8 cellular contexts compared by ENCODE assay signal in the genomic region with DNA sequence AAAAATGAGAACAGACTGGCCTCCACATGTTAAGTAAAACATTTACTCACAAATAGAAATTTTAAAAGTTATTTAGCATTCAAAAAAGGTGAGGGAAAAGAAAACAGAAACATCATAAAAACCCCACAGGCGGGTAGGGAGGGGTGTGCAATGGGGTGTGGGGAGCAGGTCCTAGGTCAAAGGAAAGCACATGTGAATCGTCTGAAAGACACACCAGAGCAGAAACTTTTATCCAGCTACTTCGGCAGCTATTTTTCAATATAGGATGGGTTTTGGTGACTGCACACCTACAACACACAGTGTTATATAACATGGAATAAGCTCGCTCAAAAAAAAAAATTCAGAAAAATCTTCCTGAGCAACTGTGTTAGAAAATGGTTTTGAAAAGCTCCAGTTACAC. TPM values are rescaled to one million over a fixed set of nuclear protein-coding genes. Genes with fewer than 3 reads are reported as not detected.
A peak's percentile ranks its signal among the peaks of the same experiment; 100 is the strongest.
DNase-seq lines count a peak whose midpoint lies in the region; ATAC-seq, FAIRE-seq and TF ChIP-seq lines count a peak whose summit lies in the region.

No MANE protein-coding gene starts in this region.

- no peak for FAIRE-seq in GM12891 (lab: Jason Lieb, UNC)

- DNase-seq in CD4-positive, CD25-positive, alpha-beta regulatory T cell = peak in 2 of 3 donors; percentile 21 to 46
- DNase-seq in MM.1S = peak; percentile 26
- peak; percentile 13 for DNase-seq in cerebellar cortex (ENCODE audit: low spot score)
- DNase-seq in left colon = no peak
- DNase-seq in GM12891 (ENCODE audit: insufficient read length, low spot score) = no peak
- DNase-seq in T-helper 9 cell = no peak

- H4K20me1 ChIP-seq in MM.1S (ENCODE audit: insufficient read depth, low read length) = no peaks in the 10 kb centered on the region

- no peaks in the 10 kb centered on the region for H3K27me3 ChIP-seq in CD4-positive, CD25-positive, alpha-beta regulatory T cell (ENCODE audit: control insufficient read depth, insufficient read depth, low read length)
- H3K27me3 ChIP-seq in MM.1S (replicated peaks; ENCODE audit: insufficient read depth, low read length) (no peaks in the 10 kb centered on the region), muscle layer of duodenum (ENCODE audit: low read depth, low read length) (no peaks in the 10 kb centered on the region)

- ATAC-seq in CD4-positive, CD25-positive, alpha-beta regulatory T cell (ENCODE audit: low read depth in 2 of 2) = no peak
- no peak for ATAC-seq in left colon
- ATAC-seq in GM21717 (IDR thresholded peaks at IDR 0.05; ENCODE audit: unreplicated experiment) = no peak

- peaks cover 35% of the 10 kb centered on the region for H3K4me1 ChIP-seq in CD4-positive, CD25-positive, alpha-beta regulatory T cell (ENCODE audit: control insufficient read depth, insufficient read depth, low read length, poor library complexity, severe bottlenecking)
- peaks cover 31% of the 10 kb centered on the region for H3K4me1 ChIP-seq in MM.1S (ENCODE audit: low read length)
- peaks cover 15 to 17% of the 10 kb centered on the region in 2 donors for H3K4me1 ChIP-seq in muscle layer of duodenum (ENCODE audit: control insufficient read depth in 1 of 2, insufficient read depth in 2 of 2, low read length in 2 of 2)

- H3K79me2 ChIP-seq in MM.1S (ENCODE audit: low read length) = peaks cover 58% of the 10 kb centered on the region

- H3K4me3 Mint-ChIP-seq in CD4-positive, CD25-positive, alpha-beta regulatory T cell = peak overlapping the region; percentile 93 to 99 (median 96)

- no peak for TF ChIP-seq CTCF in MM.1S (IDR thresholded peaks at IDR 0.05; ENCODE audit: low read length)

- no peaks in the 10 kb centered on the region for H3K9me3 ChIP-seq in CD4-positive, CD25-positive, alpha-beta regulatory T cell (ENCODE audit: control insufficient read depth in 2 of 2, low read length in 2 of 2)
- H3K9me3 ChIP-seq in MM.1S (replicated peaks; ENCODE audit: insufficient read depth, low read length) (no peaks in the 10 kb centered on the region), muscle layer of duodenum (ENCODE audit: control insufficient read depth in 1 of 2, low read length in 2 of 2) (no peaks in the 10 kb centered on the region)

- peak overlapping the region; percentile 98 for H3K4me3 ChIP-seq in CD4-positive, CD25-positive, alpha-beta regulatory T cell (ENCODE audit: low read depth, low read length)
- H3K4me3 ChIP-seq in MM.1S (ENCODE audit: low read length) (peak overlapping the region; percentile 81), muscle layer of duodenum (ENCODE audit: low read depth in 1 of 2, low read length in 2 of 2) (peak overlapping the region; percentile 72 to 79)

- H3K4me1 Mint-ChIP-seq in CD4-positive, CD25-positive, alpha-beta regulatory T cell = peaks cover 31 to 55% (median 40%) of the 10 kb centered on the region in 4 donors

- H3K4me2 ChIP-seq in MM.1S (ENCODE audit: low read depth, low read length) = peak overlapping the region; percentile 72

- no peaks in the 10 kb centered on the region for H3K9me3 Mint-ChIP-seq in CD4-positive, CD25-positive, alpha-beta regulatory T cell

- H3K36me3 ChIP-seq in CD4-positive, CD25-positive, alpha-beta regulatory T cell (ENCODE audit: control insufficient read depth, insufficient read depth, low read length) = peaks cover 4% of the 10 kb centered on the region
- H3K36me3 ChIP-seq in MM.1S (replicated peaks; ENCODE audit: insufficient read depth, low read length) (no peaks in the 10 kb centered on the region), muscle layer of duodenum (ENCODE audit: control insufficient read depth in 1 of 2, insufficient read depth in 2 of 2, low read length in 2 of 2) (peaks cover 0 to 3% of the 10 kb centered on the region in 2 donors)

- no peaks in the 10 kb centered on the region for H3K27me3 Mint-ChIP-seq in CD4-positive, CD25-positive, alpha-beta regulatory T cell

- peak overlapping the region; percentile 88 to 99 (median 96) for H3K27ac Mint-ChIP-seq in CD4-positive, CD25-positive, alpha-beta regulatory T cell

- H2AFZ ChIP-seq in MM.1S (ENCODE audit: low read length) = no peak overlapping the region; the same call in 1 of the 2 replicates

- H3K27ac ChIP-seq in CD4-positive, CD25-positive, alpha-beta regulatory T cell (ENCODE audit: insufficient read depth, low read length, poor library complexity, severe bottlenecking) = peak overlapping the region; percentile 95
- H3K27ac ChIP-seq in MM.1S (ENCODE audit: low read length) = peak overlapping the region; percentile 93
- peak overlapping the region; percentile 95 for H3K27ac ChIP-seq in muscle layer of duodenum (ENCODE audit: low read length)

- H3F3A ChIP-seq in MM.1S (ENCODE audit: insufficient read depth, low read length) = peaks cover 24% of the 10 kb centered on the region

- H3K9ac ChIP-seq in MM.1S (ENCODE audit: low read length) = peak overlapping the region; percentile 89

- TF ChIP-seq POLR2A in GM12891 (IDR thresholded peaks at IDR 0.05; ENCODE audit: low read depth, low read length) = no peak

- intact Hi-C loops in left colon (cut with DNase I, micrococcal nuclease) = no loop called here

- H3K36me3 Mint-ChIP-seq in CD4-positive, CD25-positive, alpha-beta regulatory T cell = peaks cover 10% of the 10 kb centered on the region

- H3K9me2 ChIP-seq in MM.1S (replicated peaks; ENCODE audit: insufficient read depth, low read length) = no peaks in the 10 kb centered on the region

TF ChIP-seq in GM12891, 5 proteins besides CTCF, POLR2A, EP300 and RAD21:
- TF ChIP-seq POLR2AphosphoS5 (IDR thresholded peaks at IDR 0.05; ENCODE audit: low read depth, low read length) (no peak), PAX5 (IDR thresholded peaks at IDR 0.05; ENCODE audit: insufficient read depth, low read length, severe bottlenecking) (no peak), SPI1 (IDR thresholded peaks at IDR 0.05; ENCODE audit: low read depth, low read length) (no peak), POU2F2 (IDR thresholded peaks at IDR 0.05; ENCODE audit: low read depth, low read length) (no peak), TAF1 (IDR thresholded peaks at IDR 0.05; ENCODE audit: low read depth, low read length) (no peak)

RNA-seq across cellular contexts. Expression of a gene that starts 1.6 kb away (rescaled TPM):
- total RNA-seq in CD4-positive, CD25-positive, alpha-beta regulatory T cell = 74.9 TPM
- 10 to 100 TPM; 10.6 to 13.1 (median 12.6) TPM for polyA plus RNA-seq in CD4-positive, CD25-positive, alpha-beta regulatory T cell
- total RNA-seq in left colon = 10 to 100 TPM; 30.3 to 31.2 TPM
- polyA plus RNA-seq in GM12891 (2012; ENCODE audit: low read depth, missing spikeins) = 6.3 TPM

Comparison
In these comparisons a context has a peak if more than half of its experiments do, and no peak if none do; other contexts are left out.
1. DNase-seq: peak in CD4-positive, CD25-positive, alpha-beta regulatory T cell (2 of 3), MM.1S (single experiment) and cerebellar cortex (single experiment); none in left colon (0 of 2), GM12891 (single experiment) and T-helper 9 cell (single experiment).
2. Peak in every context shown above with its lines, with median percentiles within 50 percentile points of each other: H3K27ac ChIP-seq and H3K4me3 ChIP-seq.